Comparison of ENCODE assay signal across 16 cellular contexts in the genomic region with DNA sequence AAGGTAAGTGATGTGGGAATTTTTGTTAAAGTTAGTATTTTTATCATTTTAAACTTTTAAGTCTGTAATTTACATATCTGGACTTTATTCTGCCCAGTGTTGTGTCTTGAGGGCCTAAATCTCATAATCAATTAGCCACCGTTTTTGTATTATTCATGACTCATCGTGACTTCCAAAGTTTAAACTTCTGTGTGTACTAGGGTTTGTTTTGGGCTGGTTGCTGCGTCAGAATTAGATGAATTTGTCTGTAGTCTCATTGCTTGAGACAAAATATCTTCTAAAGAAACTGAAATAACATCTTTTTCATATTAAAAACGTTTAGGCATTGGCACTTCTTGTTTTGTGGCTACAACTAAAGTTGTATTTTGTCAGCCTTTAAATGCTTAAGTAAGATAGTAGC.
"Had no signal": no experiment of that assay in that cellular context is flagged by ENCODE, and none has a peak within 500 bp of the region (broad histone marks: within the 10 kb centered on the region; RNA-seq: fewer than 3 reads in every experiment).

No MANE protein-coding gene starts in this region.

- H3K4me3 ChIP-seq: adrenal gland, dorsolateral prefrontal cortex, gastroesophageal sphincter, heart left ventricle, left lung, thyroid gland had no signal

- H3K27me3 ChIP-seq: adrenal gland, dorsolateral prefrontal cortex, gastroesophageal sphincter, heart left ventricle, left lung, thyroid gland had no signal

- DNase-seq: activated CD4-positive, alpha-beta T cell treated with anti-CD3 and anti-CD28 coated beads, Interleukin-2, amount 50 U/mL, for 1 hour; activated CD8-positive, alpha-beta memory T cell treated with anti-CD3 and anti-CD28 coated beads for 24 hours; activated gamma-delta T cell; adrenal gland; dorsolateral prefrontal cortex; heart left ventricle; left lung; occipital lobe; retina; stimulated activated CD4-positive, alpha-beta T cell treated with anti-CD3 and anti-CD28 coated beads, Interleukin-12 subunit alpha, Interleukin-12 subunit beta, amount 100 ng/mL, for 4 hours; stimulated activated CD4-positive, alpha-beta T cell treated with anti-CD3 and anti-CD28 coated beads, Interleukin-1b, Interleukin-23, amount 100 ng/mL, for 48 hours; stimulated activated naive CD4-positive, alpha-beta T cell treated with Interleukin-2 at 50 U/mL for 16 hours; thyroid gland had no signal

- H3K36me3 ChIP-seq: adrenal gland, gastroesophageal sphincter, heart left ventricle, left lung, thyroid gland had no signal

- H3K27ac ChIP-seq: adrenal gland, dorsolateral prefrontal cortex, gastroesophageal sphincter, heart left ventricle, left lung, thyroid gland had no signal

- ATAC-seq: activated CD4-positive, CD25-positive, alpha-beta regulatory T cell treated with anti-CD3 and anti-CD28 coated beads, Interleukin-2, amount 50 U/mL, for 24 hours; activated naive CD4-positive, alpha-beta T cell treated with anti-CD3 and anti-CD28 coated beads, Interleukin-2, amount 50 U/mL, for 72 hours; gastroesophageal sphincter; heart left ventricle; left lung had no signal

- H3K9me3 ChIP-seq: adrenal gland, gastroesophageal sphincter, heart left ventricle, left lung, thyroid gland had no signal
